Comparison of ENCODE assay signal across 8 cellular contexts in genomic region chr17:8119575-8120519, GRCh38. TPM values are rescaled to one million over a fixed set of nuclear protein-coding genes. Genes with fewer than 3 reads are reported as not detected.
DNase-seq lines count a peak whose midpoint lies in the region; TF ChIP-seq lines count a peak whose summit lies in the region.

No MANE protein-coding gene starts in this region.

- H3K4me1 Mint-ChIP-seq in Caco-2 (ENCODE audit: low read depth, unreplicated experiment), result peaks cover 23% of the 10 kb centered on the region

- H3K4me1 ChIP-seq in Caco-2 (no peaks in the 10 kb centered on the region; the same call in 1 of the 2 replicates), left ventricle myocardium inferior (peaks cover 68% of the 10 kb centered on the region), uterus (peaks cover 0 to 39% of the 10 kb centered on the region in 2 donors)

- H3K27me3 Mint-ChIP-seq in Caco-2 (ENCODE audit: insufficient read depth, unreplicated experiment), result peaks cover 3% of the 10 kb centered on the region

- POLR2A ChIA-PET in Caco-2 (lab: Charles Lee), result interaction anchor here (1.2 to 1.7 kb wide), 2 partner anchors 53 to 63 kb away, joined by 3 to 8 read pairs; no protein-coding TSS in a partner anchor

- peaks cover 43% of the 10 kb centered on the region for H3K36me3 Mint-ChIP-seq in Caco-2 (ENCODE audit: insufficient read depth, unreplicated experiment)

- H3K9me3 ChIP-seq in Caco-2 (no peaks in the 10 kb centered on the region), left ventricle myocardium inferior (replicated peaks) (no peaks in the 10 kb centered on the region), uterus (no peaks in the 10 kb centered on the region)

- H3K36me3 ChIP-seq in Caco-2 (ENCODE audit: control insufficient read depth, insufficient read depth, low read length), result no peaks in the 10 kb centered on the region
- H3K36me3 ChIP-seq in left ventricle myocardium inferior, result no peaks in the 10 kb centered on the region
- H3K36me3 ChIP-seq in uterus, result no peaks in the 10 kb centered on the region

- CTCF ChIA-PET in Caco-2 (lab: Charles Lee), result interaction anchor here (0.9 to 1.9 kb wide), 4 partner anchors 37 to 59 kb away, joined by 4 to 12 read pairs (median 6); no protein-coding TSS in a partner anchor

- H3K4me3 Mint-ChIP-seq in Caco-2 (ENCODE audit: unreplicated experiment), result peak overlapping the region; percentile 87

- no TSS peak for BruUV-seq in Caco-2 (replicated peaks; lab: Mats Ljungman, UMichigan)

- no peaks in the 10 kb centered on the region; the same call in 1 of the 2 replicates for H3K27me3 ChIP-seq in Caco-2 (replicated peaks; ENCODE audit: control insufficient read depth, insufficient read depth, low read length)
- peaks cover 60% of the 10 kb centered on the region for H3K27me3 ChIP-seq in left ventricle myocardium inferior (ENCODE audit: low read depth)
- no peaks in the 10 kb centered on the region for H3K27me3 ChIP-seq in uterus

- no peak for TF ChIP-seq CTCF in Caco-2 (IDR thresholded peaks at IDR 0.05; ENCODE audit: insufficient read depth in 1 of 2, low read depth in 1 of 2, low read length in 1 of 2, severe bottlenecking in 1 of 2, unreplicated experiment in 1 of 2)
- TF ChIP-seq CTCF in left ventricle myocardium inferior (IDR thresholded peaks at IDR 0.05; ENCODE audit: borderline replicate concordance), result no peak
- TF ChIP-seq CTCF in uterus (IDR thresholded peaks at IDR 0.05), result peak in 1 of 4 experiments; percentile 4

- TF ChIP-seq POLR2A in uterus (IDR thresholded peaks at IDR 0.05), result no peak

- DNase-seq in Caco-2 (peak; percentile 82 to 85), GOT3 (lab: John Stamatoyannopoulos, UW) (peak; percentile 68), NCI-H1105 treated with DMSO at 0.1 percent for 48 hours (lab: John Stamatoyannopoulos, UW) (peak; percentile 92), SW480 (ENCODE audit: low spot score) (peak; percentile 93), amniotic epithelial cell (ENCODE audit: low read depth) (peak; percentile 90), left ventricle myocardium inferior (peak; percentile 75), pulmonary artery endothelial cell (ENCODE audit: low read depth, low spot score) (peak; percentile 66), uterus (peak; percentile 78 to 82)

- H3K27ac ChIP-seq in left ventricle myocardium inferior (replicated peaks) (peak overlapping the region; percentile 85), uterus (peak overlapping the region; percentile 85 to 98)

- no peaks in the 10 kb centered on the region for H3K9me3 Mint-ChIP-seq in Caco-2 (ENCODE audit: unreplicated experiment)

- H3K4me3 ChIP-seq in Caco-2 (ENCODE audit: low read depth, low read length), result peak overlapping the region; percentile 63
- peak overlapping the region; percentile 84 for H3K4me3 ChIP-seq in left ventricle myocardium inferior
- peak overlapping the region; percentile 50 to 62 for H3K4me3 ChIP-seq in uterus

- H3K27ac Mint-ChIP-seq in Caco-2 (ENCODE audit: unreplicated experiment), result peak overlapping the region; percentile 92

- intact Hi-C loops in Caco-2 (cut with micrococcal nuclease; ENCODE audit: unreplicated experiment) (loop anchor here (2.0 to 5.0 kb wide), 3 partner anchors 38 to 67 kb away; no protein-coding TSS in a partner anchor), left ventricle myocardium inferior (cut with micrococcal nuclease) (loop anchor here (2.0 to 10.0 kb wide), 2 partner anchors 65 to 103 kb away; no protein-coding TSS in a partner anchor), uterus (cut with DNase I; ENCODE audit: low total_unique reads) (loop anchor here (10.0 kb wide), 1 partner anchor 65 kb away; no protein-coding TSS in a partner anchor)

RNA-seq across cellular contexts. Expression of gene ALOXE3, which starts 1.5 kb away (rescaled TPM):
- total RNA-seq in Caco-2 (2022) (not detected in 2 replicates), left ventricle myocardium inferior (not detected), pulmonary artery endothelial cell (not detected in 2 replicates), uterus (under 1 TPM in 1 of 4 donors, not detected in 3; 0.26 TPM)

RNA-seq across cellular contexts. Expression of gene HES7, which starts 4.1 kb away (rescaled TPM):
- not detected in 2 replicates for total RNA-seq in Caco-2 (2022)
- not detected for total RNA-seq in left ventricle myocardium inferior
- 0.14 and 0.40 TPM in 2 replicates for total RNA-seq in pulmonary artery endothelial cell
- under 1 TPM in 1 of 4 donors, not detected in 3; 0.61 TPM for total RNA-seq in uterus

RNA-seq across cellular contexts. Expression of gene ALOX12B, which starts 32.3 kb away (rescaled TPM):
- 0.34 and 0.39 TPM in 2 replicates for total RNA-seq in Caco-2 (2022)
- not detected for total RNA-seq in left ventricle myocardium inferior
- total RNA-seq in pulmonary artery endothelial cell, result not detected in 2 replicates
- total RNA-seq in uterus, result not detected

RNA-seq across cellular contexts. Expression of gene PER1, which starts 32.4 kb away (rescaled TPM):
- total RNA-seq in Caco-2 (2022), result 10.6 and 10.8 TPM in 2 replicates
- 109 TPM for total RNA-seq in left ventricle myocardium inferior
- total RNA-seq in pulmonary artery endothelial cell, result 8.0 and 11.3 TPM in 2 replicates
- total RNA-seq in uterus, result 100 to 1,000 TPM in 3 of 4 donors, 10 to 100 TPM in 1; 20.0 to 396 (median 163) TPM

RNA-seq across cellular contexts. Expression of gene VAMP2, which starts 42.9 kb away (rescaled TPM):
- total RNA-seq in Caco-2 (2022) (10.5 and 12.2 TPM in 2 replicates), left ventricle myocardium inferior (59.6 TPM), pulmonary artery endothelial cell (3.9 and 4.0 TPM in 2 replicates), uterus (100 to 1,000 TPM in 1 of 4 donors, 10 to 100 TPM in 2, 1 to 10 TPM in 1; 6.7 to 150 (median 14.1) TPM)

Comparison
In these comparisons a context has a peak if more than half of its experiments do, and no peak if none do; other contexts are left out.
1. Peak in every context shown above with its lines: DNase-seq, H3K4me3 ChIP-seq and H3K27ac ChIP-seq.